In the genomic region with DNA sequence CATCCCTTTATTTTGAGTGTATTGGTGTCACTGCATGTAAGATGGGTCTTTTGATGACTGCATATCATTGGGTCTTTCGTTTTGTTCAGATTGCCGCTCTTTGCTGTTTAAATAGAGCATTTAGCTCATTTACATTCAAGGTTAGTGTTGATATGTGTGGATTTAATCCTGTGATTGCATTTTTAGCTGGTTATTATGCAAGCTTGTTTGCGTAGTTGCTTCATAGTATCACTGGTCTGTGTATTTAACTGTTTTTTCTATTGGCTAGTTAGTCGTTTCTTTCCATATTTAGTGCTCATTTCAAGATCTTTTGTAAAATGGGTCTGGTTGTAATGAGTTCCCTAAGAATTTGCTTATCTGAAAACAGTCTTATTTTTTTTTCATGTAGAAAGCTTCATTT, we compare ENCODE assay signal across 35 cellular contexts.
"Had no signal": no experiment of that assay in that cellular context is flagged by ENCODE, and none has a peak within 500 bp of the region (broad histone marks: within the 10 kb centered on the region; RNA-seq: fewer than 3 reads in every experiment).

No MANE protein-coding gene starts in this region.

- H3K36me3 ChIP-seq: MG63 had no signal

- H3K27me3 ChIP-seq: MG63 had no signal

- H3K9me3 ChIP-seq: MG63 had no signal

- H3K4me3 ChIP-seq: MG63 had no signal

- H3K27ac ChIP-seq: KMS-11 had no signal

- H3K9ac ChIP-seq: KMS-11 had no signal

- DNase-seq: Karpas-422, Kasumi-1, KG1, MG63, MM.1S, MV-4-11, NCI-H1048, NCI-H1092, NCI-H1092 treated with DMSO at 0.1 percent for 48 hours, NCI-H1105, NCI-H1105 treated with DMSO at 0.1 percent for 48 hours, NCI-H1417, NCI-H1417 treated with DMSO at 0.1 percent for 48 hours, NCI-H1436, NCI-H1436 treated with DMSO at 0.1 percent for 48 hours, NCI-H146, NCI-H1694, NCI-H1694 treated with DMSO at 0.1 percent for 48 hours, NCI-H187, NCI-H187 treated with DMSO at 0.1 percent for 48 hours, NCI-H1930, NCI-H2029, NCI-H2029 treated with DMSO at 0.1 percent for 48 hours, NCI-H2081, NCI-H2081 treated with DMSO at 0.1 percent for 48 hours, NCI-H2107, NCI-H2171, NCI-H2171 treated with DMSO at 0.1 percent for 48 hours, NCI-H2227 treated with DMSO at 0.1 percent for 48 hours, NCI-H226, NCI-H345, NCI-H446, NCI-H446 treated with DMSO at 0.1 percent for 48 hours, NCI-H510A had no signal

- H3K4me2 ChIP-seq: KMS-11 had no signal
